ENCODE assay signal across 9 cellular contexts in genomic region chr19:2721570-2722540, GRCh38. TPM values are rescaled to one million over a fixed set of nuclear protein-coding genes. Genes with fewer than 3 reads are reported as not detected.
DNase-seq lines count a peak whose midpoint lies in the region; ATAC-seq and TF ChIP-seq lines count a peak whose summit lies in the region.
"Had no signal": no experiment of that assay in that cellular context is flagged by ENCODE, and none has a peak within 500 bp of the region (broad histone marks: within the 10 kb centered on the region; RNA-seq: fewer than 3 reads in every experiment).

No MANE protein-coding gene starts in this region.

- peak overlapping the region; percentile 40 for H3K4me3 ChIP-seq in Caco-2 (ENCODE audit: low read depth, low read length)
- H3K4me3 ChIP-seq in LNCaP clone FGC (ENCODE audit: low read depth, low read length): peak overlapping the region; percentile 55
- peak overlapping the region in 3 of 4 experiments; percentile 14 to 55 (median 28) for H3K4me3 ChIP-seq in fibroblast of lung (replicated peaks in 1 of 4; ENCODE audit: control extremely low read depth in 1 of 4, insufficient read depth in 1 of 4, low read depth in 3 of 4, low read length in 4 of 4)
- no peak overlapping the region for H3K4me3 ChIP-seq in MM.1S (ENCODE audit: low read length)

- TF ChIP-seq CTCF in Caco-2 (IDR thresholded peaks at IDR 0.05; ENCODE audit: insufficient read depth in 1 of 2, low read depth in 1 of 2, low read length in 1 of 2, severe bottlenecking in 1 of 2, unreplicated experiment in 1 of 2) (no peak), LNCaP clone FGC (IDR thresholded peaks at IDR 0.05; ENCODE audit: control insufficient read depth, extremely low read depth, insufficient read depth) (no peak), fibroblast of lung (conservative IDR thresholded peaks at IDR 0.05 in 1 of 2, IDR thresholded peaks at IDR 0.05 in 1 of 2; ENCODE audit: low read depth in 1 of 2, low read length in 2 of 2) (no peak), progenitor cell of endocrine pancreas (IDR thresholded peaks at IDR 0.05; ENCODE audit: unreplicated experiment) (no peak), MM.1S (IDR thresholded peaks at IDR 0.05; ENCODE audit: low read length) (no peak)

- H3K9me3 ChIP-seq in Caco-2 (no peaks in the 10 kb centered on the region), fibroblast of lung (ENCODE audit: control insufficient read depth, insufficient read depth, low read depth, low read length) (no peaks in the 10 kb centered on the region), MM.1S (replicated peaks; ENCODE audit: insufficient read depth, low read length) (no peaks in the 10 kb centered on the region)

- 0 out of 2 replicates have a peak, but pooled peaks cover 4% of the 10 kb centered on the region for H3F3A ChIP-seq in MM.1S (ENCODE audit: insufficient read depth, low read length)

- no peaks in the 10 kb centered on the region for H3K79me2 ChIP-seq in fibroblast of lung (ENCODE audit: control insufficient read depth, insufficient read depth, low read length)
- H3K79me2 ChIP-seq in MM.1S (ENCODE audit: low read length): no peaks in the 10 kb centered on the region

- BruUV-seq in Caco-2 (replicated peaks; lab: Mats Ljungman, UMichigan): no TSS peak

- H3K27me3 ChIP-seq in Caco-2 (replicated peaks; ENCODE audit: control insufficient read depth, insufficient read depth, low read length) (no peaks in the 10 kb centered on the region), fibroblast of lung (ENCODE audit: control insufficient read depth, insufficient read depth, low read length) (peaks cover 5% of the 10 kb centered on the region), MM.1S (replicated peaks; ENCODE audit: insufficient read depth, low read length) (peaks cover 80% of the 10 kb centered on the region)

- no peak overlapping the region for H3K27ac Mint-ChIP-seq in Caco-2 (ENCODE audit: unreplicated experiment)
- peak overlapping the region; percentile 24 for H3K27ac Mint-ChIP-seq in progenitor cell of endocrine pancreas

- intact Hi-C loops in Caco-2 (cut with micrococcal nuclease; ENCODE audit: unreplicated experiment): no loop called here

- CTCF ChIA-PET in Caco-2 (lab: Charles Lee): interaction anchor here (0.6 kb wide), 1 partner anchor 60 kb away, joined by 5 read pairs; no protein-coding TSS in a partner anchor

- H3K36me3 ChIP-seq in Caco-2 (ENCODE audit: control insufficient read depth, insufficient read depth, low read length) (no peaks in the 10 kb centered on the region), fibroblast of lung (ENCODE audit: control insufficient read depth, insufficient read depth, low read length) (no peaks in the 10 kb centered on the region), MM.1S (replicated peaks; ENCODE audit: insufficient read depth, low read length) (no peaks in the 10 kb centered on the region)

- H3K9me3 Mint-ChIP-seq in Caco-2 (ENCODE audit: unreplicated experiment) (no peaks in the 10 kb centered on the region), progenitor cell of endocrine pancreas (ENCODE audit: low read depth) (no peaks in the 10 kb centered on the region)

- peak overlapping the region; percentile 48 for H3K4me2 ChIP-seq in fibroblast of lung (ENCODE audit: extremely low read depth, insufficient read depth, low read length)
- no peak overlapping the region; the same call in 1 of the 2 replicates for H3K4me2 ChIP-seq in MM.1S (ENCODE audit: low read depth, low read length)

- H3K27me3 Mint-ChIP-seq in Caco-2 (ENCODE audit: insufficient read depth, unreplicated experiment) (peaks cover 12% of the 10 kb centered on the region), progenitor cell of endocrine pancreas (peaks cover 10% of the 10 kb centered on the region)

- H3K9me2 ChIP-seq in MM.1S (replicated peaks; ENCODE audit: insufficient read depth, low read length): no peaks in the 10 kb centered on the region

- H3K36me3 Mint-ChIP-seq in Caco-2 (ENCODE audit: insufficient read depth, unreplicated experiment) (no peaks in the 10 kb centered on the region), progenitor cell of endocrine pancreas (ENCODE audit: insufficient read depth) (no peaks in the 10 kb centered on the region)

- H3K27ac ChIP-seq in fibroblast of lung (ENCODE audit: insufficient read depth, low read length): no peak overlapping the region
- no peak overlapping the region for H3K27ac ChIP-seq in MM.1S (ENCODE audit: low read length)

- H4K20me1 ChIP-seq in fibroblast of lung (ENCODE audit: control insufficient read depth, extremely low read depth, insufficient read depth, low read length) (no peaks in the 10 kb centered on the region), MM.1S (ENCODE audit: insufficient read depth, low read length) (no peaks in the 10 kb centered on the region)

- H3K4me1 Mint-ChIP-seq in Caco-2 (ENCODE audit: low read depth, unreplicated experiment): no peaks in the 10 kb centered on the region
- no peaks in the 10 kb centered on the region for H3K4me1 Mint-ChIP-seq in progenitor cell of endocrine pancreas (ENCODE audit: low read depth)

- H2AFZ ChIP-seq in fibroblast of lung (ENCODE audit: low read length) (no peak overlapping the region), MM.1S (ENCODE audit: low read length) (no peak overlapping the region)

- H3K4me1 ChIP-seq in Caco-2: no peaks in the 10 kb centered on the region
- H3K4me1 ChIP-seq in fibroblast of lung (ENCODE audit: control insufficient read depth, extremely low read depth, insufficient read depth, low read length): peaks cover 4% of the 10 kb centered on the region
- no peaks in the 10 kb centered on the region for H3K4me1 ChIP-seq in MM.1S (ENCODE audit: low read length)

- H3K9ac ChIP-seq in fibroblast of lung (ENCODE audit: insufficient read depth, low read length): no peak overlapping the region
- H3K9ac ChIP-seq in MM.1S (ENCODE audit: low read length): no peak overlapping the region

- ATAC-seq in GM21390 (IDR thresholded peaks at IDR 0.05; ENCODE audit: unreplicated experiment): no peak

- POLR2A ChIA-PET in Caco-2 (lab: Charles Lee): no interaction called here

- DNase-seq in Caco-2 (no peak), LNCaP clone FGC (ENCODE audit: low read depth) (no peak), fibroblast of lung (ENCODE audit: low read depth in 2 of 2) (no peak), progenitor cell of endocrine pancreas (ENCODE audit: low spot score, unreplicated experiment) (no peak), MM.1S (no peak), NCI-H1436 (lab: John Stamatoyannopoulos, UW) (no peak), cerebellar nuclear complex (lab: John Stamatoyannopoulos, UW) (no peak)
- DNase-seq: NCI-H1436 treated with DMSO at 0.1 percent for 48 hours had no signal

- peak overlapping the region; percentile 61 for H3K4me3 Mint-ChIP-seq in Caco-2 (ENCODE audit: unreplicated experiment)
- H3K4me3 Mint-ChIP-seq in progenitor cell of endocrine pancreas (ENCODE audit: low read depth): peak overlapping the region; percentile 70

RNA-seq across cellular contexts. Expression of gene DIRAS1, which starts 0.7 kb away (rescaled TPM):
- 2.3 TPM in 2 replicates for total RNA-seq in Caco-2 (2022)
- total RNA-seq in fibroblast of lung: 11.3 and 19.0 TPM in 2 replicates
- polyA plus RNA-seq in fibroblast of lung: 5.2 and 7.3 TPM in 2 replicates
- polyA plus RNA-seq in fibroblast of lung (2012): 9.3 and 15.5 TPM in 2 replicates
- 10.0 and 11.0 TPM in 2 replicates for polyA minus RNA-seq in fibroblast of lung (ENCODE audit: low replicate concordance)
- total RNA-seq in progenitor cell of endocrine pancreas: 8.6 and 10.8 TPM in 2 replicates

RNA-seq across cellular contexts. Expression of gene SLC39A3, which starts 18.0 kb away (rescaled TPM):
- total RNA-seq in Caco-2 (2022) (33.2 and 35.0 TPM in 2 replicates), fibroblast of lung (27.7 and 28.2 TPM in 2 replicates), progenitor cell of endocrine pancreas (22.7 and 23.8 TPM in 2 replicates)
- polyA plus RNA-seq in fibroblast of lung: 23.9 and 29.9 TPM in 2 replicates
- 30.2 and 32.7 TPM in 2 replicates for polyA plus RNA-seq in fibroblast of lung (2012)
- polyA minus RNA-seq in fibroblast of lung (ENCODE audit: low replicate concordance): 60.2 and 77.5 TPM in 2 replicates

RNA-seq across cellular contexts. Expression of gene GNG7, which starts 19.4 kb away (rescaled TPM):
- 0.28 and 0.43 TPM in 2 replicates for total RNA-seq in Caco-2 (2022)
- 0.51 and 0.83 TPM in 2 replicates for total RNA-seq in fibroblast of lung
- 0.27 and 0.32 TPM in 2 replicates for polyA plus RNA-seq in fibroblast of lung
- 0.56 and 0.68 TPM in 2 replicates for polyA plus RNA-seq in fibroblast of lung (2012)
- 0.08 and 0.22 TPM in 2 replicates for polyA minus RNA-seq in fibroblast of lung (ENCODE audit: low replicate concordance)
- total RNA-seq in progenitor cell of endocrine pancreas: 9.9 and 11.3 TPM in 2 replicates
